Comparison of ENCODE assay signal across 1 cellular context in genomic region chr10:5092848-5093790, GRCh38.
TF ChIP-seq lines count a peak whose summit lies in the region.

No MANE protein-coding gene starts in this region.

TF ChIP-seq in A549, 52 proteins besides CTCF, POLR2A, EP300 and RAD21 (continued from another document):
- TF ChIP-seq, protein P1, sequence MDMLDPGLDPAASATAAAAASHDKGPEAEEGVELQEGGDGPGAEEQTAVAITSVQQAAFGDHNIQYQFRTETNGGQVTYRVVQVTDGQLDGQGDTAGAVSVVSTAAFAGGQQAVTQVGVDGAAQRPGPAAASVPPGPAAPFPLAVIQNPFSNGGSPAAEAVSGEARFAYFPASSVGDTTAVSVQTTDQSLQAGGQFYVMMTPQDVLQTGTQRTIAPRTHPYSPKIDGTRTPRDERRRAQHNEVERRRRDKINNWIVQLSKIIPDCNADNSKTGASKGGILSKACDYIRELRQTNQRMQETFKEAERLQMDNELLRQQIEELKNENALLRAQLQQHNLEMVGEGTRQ (IDR thresholded peaks at IDR 0.05), result no peak
- TF ChIP-seq MAFK (IDR thresholded peaks at IDR 0.05; ENCODE audit: partially characterized antibody) (peak; percentile 89), RNF2 (IDR thresholded peaks at IDR 0.05; ENCODE audit: borderline replicate concordance, low read depth) (no peak), EHF (CRISPR knock-in tag; IDR thresholded peaks at IDR 0.05) (no peak), JUN (IDR thresholded peaks at IDR 0.05) (peak; percentile 59 to 71; a peak in 3 of 5 replicates), MAZ (IDR thresholded peaks at IDR 0.05; ENCODE audit: borderline replicate concordance, low read depth, low read length) (no peak), HOXB5 (CRISPR knock-in tag; IDR thresholded peaks at IDR 0.05) (peak; percentile 51; the same call in 1 of the 2 replicates), GATA3 (IDR thresholded peaks at IDR 0.05; ENCODE audit: borderline replicate concordance) (peak; percentile 74), JUNB (IDR thresholded peaks at IDR 0.05) (peak; percentile 76), POLR2AphosphoS2 (conservative IDR thresholded peaks at IDR 0.05; ENCODE audit: low read length) (no peak), TP53 (CRISPR knock-in tag; IDR thresholded peaks at IDR 0.05) (no peak), FOXS1 (CRISPR knock-in tag; IDR thresholded peaks at IDR 0.05) (no peak), KDM5A (IDR thresholded peaks at IDR 0.05) (no peak), FOSL2 (IDR thresholded peaks at IDR 0.05) (no peak), FOSL2 (CRISPR knock-in tag; IDR thresholded peaks at IDR 0.05) (peak; percentile 41; the same call in 1 of the 2 replicates), ZC3H11A (IDR thresholded peaks at IDR 0.05) (no peak), HMGXB4 (CRISPR knock-in tag; IDR thresholded peaks at IDR 0.05; ENCODE audit: borderline replicate concordance) (no peak), MYC (IDR thresholded peaks at IDR 0.05; ENCODE audit: borderline replicate concordance, low read length) (no peak)
- TF ChIP-seq, protein P2, sequence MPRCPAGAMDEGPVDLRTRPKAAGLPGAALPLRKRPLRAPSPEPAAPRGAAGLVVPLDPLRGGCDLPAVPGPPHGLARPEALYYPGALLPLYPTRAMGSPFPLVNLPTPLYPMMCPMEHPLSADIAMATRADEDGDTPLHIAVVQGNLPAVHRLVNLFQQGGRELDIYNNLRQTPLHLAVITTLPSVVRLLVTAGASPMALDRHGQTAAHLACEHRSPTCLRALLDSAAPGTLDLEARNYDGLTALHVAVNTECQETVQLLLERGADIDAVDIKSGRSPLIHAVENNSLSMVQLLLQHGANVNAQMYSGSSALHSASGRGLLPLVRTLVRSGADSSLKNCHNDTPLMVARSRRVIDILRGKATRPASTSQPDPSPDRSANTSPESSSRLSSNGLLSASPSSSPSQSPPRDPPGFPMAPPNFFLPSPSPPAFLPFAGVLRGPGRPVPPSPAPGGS (IDR thresholded peaks at IDR 0.05), result 0 out of 3 replicates have a peak, but pooled peaks have one; percentile 42
- TF ChIP-seq, protein P3, sequence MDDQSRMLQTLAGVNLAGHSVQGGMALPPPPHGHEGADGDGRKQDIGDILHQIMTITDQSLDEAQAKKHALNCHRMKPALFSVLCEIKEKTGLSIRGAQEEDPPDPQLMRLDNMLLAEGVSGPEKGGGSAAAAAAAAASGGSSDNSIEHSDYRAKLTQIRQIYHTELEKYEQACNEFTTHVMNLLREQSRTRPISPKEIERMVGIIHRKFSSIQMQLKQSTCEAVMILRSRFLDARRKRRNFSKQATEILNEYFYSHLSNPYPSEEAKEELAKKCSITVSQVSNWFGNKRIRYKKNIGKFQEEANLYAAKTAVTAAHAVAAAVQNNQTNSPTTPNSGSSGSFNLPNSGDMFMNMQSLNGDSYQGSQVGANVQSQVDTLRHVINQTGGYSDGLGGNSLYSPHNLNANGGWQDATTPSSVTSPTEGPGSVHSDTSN (IDR thresholded peaks at IDR 0.05), result no peak
- TF ChIP-seq, protein P4, sequence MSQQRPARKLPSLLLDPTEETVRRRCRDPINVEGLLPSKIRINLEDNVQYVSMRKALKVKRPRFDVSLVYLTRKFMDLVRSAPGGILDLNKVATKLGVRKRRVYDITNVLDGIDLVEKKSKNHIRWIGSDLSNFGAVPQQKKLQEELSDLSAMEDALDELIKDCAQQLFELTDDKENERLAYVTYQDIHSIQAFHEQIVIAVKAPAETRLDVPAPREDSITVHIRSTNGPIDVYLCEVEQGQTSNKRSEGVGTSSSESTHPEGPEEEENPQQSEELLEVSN (IDR thresholded peaks at IDR 0.05; ENCODE audit: borderline replicate concordance, low read depth), result no peak; the same call in 1 of the 2 replicates
